In genomic region chr16:21952793-21953540, GRCh38 we compare ENCODE assay signal across 8 cellular contexts. TPM values are rescaled to one million over a fixed set of nuclear protein-coding genes. Genes with fewer than 3 reads are reported as not detected.
DNase-seq lines count a peak whose midpoint lies in the region; ATAC-seq and TF ChIP-seq lines count a peak whose summit lies in the region.

UQCRC2 (plus strand) TSS chr16:21953361; CDS start chr16:21953424, 63 bp downstream.

- peaks cover 3% of the 10 kb centered on the region for H3K4me1 ChIP-seq in fibroblast of lung (ENCODE audit: control insufficient read depth, extremely low read depth, insufficient read depth, low read length)
- H3K4me1 ChIP-seq in naive thymus-derived CD4-positive, alpha-beta T cell (ENCODE audit: control insufficient read depth in 2 of 2, insufficient read depth in 2 of 2, low read length in 2 of 2): peaks cover 30 to 33% of the 10 kb centered on the region in 2 donors

- H3K9me3 Mint-ChIP-seq in activated T-helper 1 cell treated with anti-CD3 and anti-CD28 coated beads, Interleukin-12 subunit alpha, Interleukin-12 subunit beta, Interleukin-2, Interleukin-4 antibody, amounts not matched to agents 30 ng/mL and 10 ng/mL and 1 ng/mL, durations not matched to agents 14 hours and 24 hours and 36 hours: no peaks in the 10 kb centered on the region
- H3K9me3 Mint-ChIP-seq in naive thymus-derived CD4-positive, alpha-beta T cell: peaks cover 0 to 1% (median 0%) of the 10 kb centered on the region in 11 donors
- H3K9me3 Mint-ChIP-seq in stimulated activated memory B cell treated with anti-CD40 and anti-IgM and Interleukin-4, amounts not matched to agents 10 μg/mL and 1 μg/mL and 100 μg/mL, for 72 hours: no peaks in the 10 kb centered on the region

- H3K9ac ChIP-seq in fibroblast of lung (ENCODE audit: insufficient read depth, low read length): peak within 1 kb of the TSS; percentile 89

- no peak for TF ChIP-seq CTCF in fibroblast of lung (conservative IDR thresholded peaks at IDR 0.05 in 1 of 2, IDR thresholded peaks at IDR 0.05 in 1 of 2; ENCODE audit: low read depth in 1 of 2, low read length in 2 of 2)

- peaks cover 2% of the 10 kb centered on the region for H3K36me3 ChIP-seq in fibroblast of lung (ENCODE audit: control insufficient read depth, insufficient read depth, low read length)
- peaks cover 6 to 18% (median 9%) of the 10 kb centered on the region in 3 experiments for H3K36me3 ChIP-seq in naive thymus-derived CD4-positive, alpha-beta T cell (ENCODE audit: control insufficient read depth in 2 of 3, insufficient read depth in 3 of 3, low read length in 3 of 3)

- H3K4me2 ChIP-seq in fibroblast of lung (ENCODE audit: extremely low read depth, insufficient read depth, low read length): peak within 1 kb of the TSS; percentile 98

- H4K20me1 ChIP-seq in fibroblast of lung (ENCODE audit: control insufficient read depth, extremely low read depth, insufficient read depth, low read length): no peaks in the 10 kb centered on the region

- peaks cover 50% of the 10 kb centered on the region for H3K4me1 Mint-ChIP-seq in activated T-helper 1 cell treated with anti-CD3 and anti-CD28 coated beads, Interleukin-12 subunit alpha, Interleukin-12 subunit beta, Interleukin-2, Interleukin-4 antibody, amounts not matched to agents 30 ng/mL and 10 ng/mL and 1 ng/mL, durations not matched to agents 14 hours and 24 hours and 36 hours (ENCODE audit: low read depth)
- peaks cover 34 to 86% (median 68%) of the 10 kb centered on the region in 7 donors for H3K4me1 Mint-ChIP-seq in naive thymus-derived CD4-positive, alpha-beta T cell
- H3K4me1 Mint-ChIP-seq in stimulated activated memory B cell treated with anti-CD40 and anti-IgM and Interleukin-4, amounts not matched to agents 10 μg/mL and 1 μg/mL and 100 μg/mL, for 72 hours: peaks cover 60% of the 10 kb centered on the region

- no peaks in the 10 kb centered on the region for H3K27me3 Mint-ChIP-seq in activated T-helper 1 cell treated with anti-CD3 and anti-CD28 coated beads, Interleukin-12 subunit alpha, Interleukin-12 subunit beta, Interleukin-2, Interleukin-4 antibody, amounts not matched to agents 30 ng/mL and 10 ng/mL and 1 ng/mL, durations not matched to agents 14 hours and 24 hours and 36 hours (ENCODE audit: insufficient read depth)
- no peaks in the 10 kb centered on the region for H3K27me3 Mint-ChIP-seq in naive thymus-derived CD4-positive, alpha-beta T cell
- no peaks in the 10 kb centered on the region for H3K27me3 Mint-ChIP-seq in stimulated activated memory B cell treated with anti-CD40 and anti-IgM and Interleukin-4, amounts not matched to agents 10 μg/mL and 1 μg/mL and 100 μg/mL, for 72 hours

- H3K9me3 ChIP-seq in fibroblast of lung (ENCODE audit: control insufficient read depth, insufficient read depth, low read depth, low read length): no peaks in the 10 kb centered on the region
- H3K9me3 ChIP-seq in naive thymus-derived CD4-positive, alpha-beta T cell (ENCODE audit: control insufficient read depth in 2 of 3, low read length in 3 of 3): no peaks in the 10 kb centered on the region

- H3K27ac Mint-ChIP-seq in activated T-helper 1 cell treated with anti-CD3 and anti-CD28 coated beads, Interleukin-12 subunit alpha, Interleukin-12 subunit beta, Interleukin-2, Interleukin-4 antibody, amounts not matched to agents 30 ng/mL and 10 ng/mL and 1 ng/mL, durations not matched to agents 14 hours and 24 hours and 36 hours: peak within 1 kb of the TSS; percentile 95
- peak within 1 kb of the TSS; percentile 96 to 99 (median 98) for H3K27ac Mint-ChIP-seq in naive thymus-derived CD4-positive, alpha-beta T cell
- peak within 1 kb of the TSS; percentile 99 for H3K27ac Mint-ChIP-seq in stimulated activated memory B cell treated with anti-CD40 and anti-IgM and Interleukin-4, amounts not matched to agents 10 μg/mL and 1 μg/mL and 100 μg/mL, for 72 hours

- peak within 1 kb of the TSS; percentile 99 for H3K27ac ChIP-seq in fibroblast of lung (ENCODE audit: insufficient read depth, low read length)
- peak within 1 kb of the TSS; percentile 97 for H3K27ac ChIP-seq in naive thymus-derived CD4-positive, alpha-beta T cell (ENCODE audit: low read depth, low read length)

- peaks cover 50% of the 10 kb centered on the region for H3K79me2 ChIP-seq in fibroblast of lung (ENCODE audit: control insufficient read depth, insufficient read depth, low read length)

- H3K27me3 ChIP-seq in fibroblast of lung (ENCODE audit: control insufficient read depth, insufficient read depth, low read length): no peaks in the 10 kb centered on the region
- H3K27me3 ChIP-seq in naive thymus-derived CD4-positive, alpha-beta T cell (ENCODE audit: control insufficient read depth in 2 of 2, insufficient read depth in 2 of 2, low read length in 2 of 2): no peaks in the 10 kb centered on the region

- peaks cover 25% of the 10 kb centered on the region for H3K36me3 Mint-ChIP-seq in activated T-helper 1 cell treated with anti-CD3 and anti-CD28 coated beads, Interleukin-12 subunit alpha, Interleukin-12 subunit beta, Interleukin-2, Interleukin-4 antibody, amounts not matched to agents 30 ng/mL and 10 ng/mL and 1 ng/mL, durations not matched to agents 14 hours and 24 hours and 36 hours (ENCODE audit: low read depth)
- peaks cover 3 to 20% (median 7%) of the 10 kb centered on the region in 5 donors for H3K36me3 Mint-ChIP-seq in naive thymus-derived CD4-positive, alpha-beta T cell
- peaks cover 5% of the 10 kb centered on the region for H3K36me3 Mint-ChIP-seq in stimulated activated memory B cell treated with anti-CD40 and anti-IgM and Interleukin-4, amounts not matched to agents 10 μg/mL and 1 μg/mL and 100 μg/mL, for 72 hours

- CTCF ChIA-PET in naive thymus-derived CD4-positive, alpha-beta T cell (lab: Charles Lee): interaction anchor here (0.7 to 1.5 kb wide), 5 partner anchors 14 to 236 kb away, joined by 3 to 8 read pairs (median 5); no protein-coding TSS in a partner anchor

- peak; percentile 92 for DNase-seq in EH (ENCODE audit: low read depth)
- DNase-seq in GOT3 (lab: John Stamatoyannopoulos, UW): peak; percentile 48
- peak; percentile 91 for DNase-seq in LHCN-M2 (ENCODE audit: low read depth)
- peak; percentile 89 for DNase-seq in RPMI7951 (ENCODE audit: low read depth)
- DNase-seq in activated T-helper 1 cell treated with anti-CD3 and anti-CD28 coated beads, Interleukin-12 subunit alpha, Interleukin-12 subunit beta, Interleukin-2, Interleukin-4 antibody, amounts not matched to agents 30 ng/mL and 10 ng/mL and 1 ng/mL, durations not matched to agents 14 hours and 24 hours and 36 hours (ENCODE audit: low spot score): peak; percentile 85
- DNase-seq in fibroblast of lung (ENCODE audit: low read depth in 2 of 2): peak; percentile 93 to 95
- peak; percentile 76 to 92 (median 89) for DNase-seq in naive thymus-derived CD4-positive, alpha-beta T cell

- intact Hi-C loops in activated T-helper 1 cell treated with anti-CD3 and anti-CD28 coated beads, Interleukin-12 subunit alpha, Interleukin-12 subunit beta, Interleukin-2, Interleukin-4 antibody, amounts not matched to agents 30 ng/mL and 10 ng/mL and 1 ng/mL, durations not matched to agents 14 hours and 24 hours and 36 hours (cut with micrococcal nuclease): loop anchor here (1.0 to 5.0 kb wide), 6 partner anchors 54 to 1604 kb away; partner anchors contain the start of genes CDR2, EARS2 and UBFD1
- intact Hi-C loops in naive thymus-derived CD4-positive, alpha-beta T cell (cut with micrococcal nuclease): loop anchor here (1.0 to 10.0 kb wide), 12 partner anchors 54 to 448 kb away; partner anchors contain the start of genes POLR3E (in 2 of the 2), CDR2 (in 1 of the 2), METTL9 (in 1 of the 2) and OTOA (in 1 of the 2)

- peak within 1 kb of the TSS; percentile 81 to 96 (median 93) for H3K4me3 ChIP-seq in fibroblast of lung (replicated peaks in 1 of 4; ENCODE audit: control extremely low read depth in 1 of 4, insufficient read depth in 1 of 4, low read depth in 3 of 4, low read length in 4 of 4)
- peak within 1 kb of the TSS; percentile 81 for H3K4me3 ChIP-seq in naive thymus-derived CD4-positive, alpha-beta T cell (ENCODE audit: low read length)

- POLR2A ChIA-PET in naive thymus-derived CD4-positive, alpha-beta T cell (lab: Charles Lee): interaction anchor here (0.6 to 2.5 kb wide), 8 partner anchors 11 to 242 kb away, joined by 3 to 45 read pairs (median 6); no protein-coding TSS in a partner anchor

- ATAC-seq in naive thymus-derived CD4-positive, alpha-beta T cell: peak; percentile 94
- peak; percentile 97 for ATAC-seq in stimulated activated memory B cell treated with anti-CD40 and anti-IgM and Interleukin-4, amounts not matched to agents 10 μg/mL and 1 μg/mL and 100 μg/mL, for 72 hours

- H2AFZ ChIP-seq in fibroblast of lung (ENCODE audit: low read length): peak within 1 kb of the TSS; percentile 100

- peak within 1 kb of the TSS; percentile 99 for H3K4me3 Mint-ChIP-seq in activated T-helper 1 cell treated with anti-CD3 and anti-CD28 coated beads, Interleukin-12 subunit alpha, Interleukin-12 subunit beta, Interleukin-2, Interleukin-4 antibody, amounts not matched to agents 30 ng/mL and 10 ng/mL and 1 ng/mL, durations not matched to agents 14 hours and 24 hours and 36 hours
- peak within 1 kb of the TSS; percentile 94 to 100 (median 99) for H3K4me3 Mint-ChIP-seq in naive thymus-derived CD4-positive, alpha-beta T cell
- peak within 1 kb of the TSS; percentile 86 for H3K4me3 Mint-ChIP-seq in stimulated activated memory B cell treated with anti-CD40 and anti-IgM and Interleukin-4, amounts not matched to agents 10 μg/mL and 1 μg/mL and 100 μg/mL, for 72 hours

RNA-seq across cellular contexts. Expression of gene UQCRC2, which starts in this region (rescaled TPM):
- 118 and 134 TPM in 2 replicates for total RNA-seq in LHCN-M2 (2014; rRNA removed)
- polyA plus RNA-seq in LHCN-M2 (2012): 120 TPM
- total RNA-seq in RPMI7951 (2014; rRNA removed; shearing (Covaris generic)): 95.0 and 102 TPM in 2 replicates
- 235 and 260 TPM in 2 replicates for total RNA-seq in activated T-helper 1 cell treated with anti-CD3 and anti-CD28 coated beads, Interleukin-12 subunit alpha, Interleukin-12 subunit beta, Interleukin-2, Interleukin-4 antibody, amounts not matched to agents 30 ng/mL and 10 ng/mL and 1 ng/mL, durations not matched to agents 14 hours and 24 hours and 36 hours
- 192 and 204 TPM in 2 replicates for total RNA-seq in fibroblast of lung
- 181 and 207 TPM in 2 replicates for polyA plus RNA-seq in fibroblast of lung
- 159 and 162 TPM in 2 replicates for polyA plus RNA-seq in fibroblast of lung (2012)
- 31.7 and 75.9 TPM in 2 replicates for polyA minus RNA-seq in fibroblast of lung (ENCODE audit: low replicate concordance)
- 100 to 1,000 TPM; 158 to 227 (median 180) TPM for total RNA-seq in naive thymus-derived CD4-positive, alpha-beta T cell
- polyA plus RNA-seq in naive thymus-derived CD4-positive, alpha-beta T cell: 100 to 1,000 TPM; 176 to 188 TPM

Comparison
In these comparisons a context has a peak if more than half of its experiments do, and no peak if none do; other contexts are left out.
1. Peak in every context shown above with its lines: DNase-seq, ATAC-seq, H3K4me3 ChIP-seq and H3K27ac ChIP-seq.